Comparison of ENCODE assay signal across 15 cellular contexts in genomic region chr14:54702014-54702491, GRCh38.
DNase-seq lines count a peak whose midpoint lies in the region; ATAC-seq and TF ChIP-seq lines count a peak whose summit lies in the region.
"Had no signal": no experiment of that assay in that cellular context is flagged by ENCODE, and none has a peak within 500 bp of the region (broad histone marks: within the 10 kb centered on the region; RNA-seq: fewer than 3 reads in every experiment).

No MANE protein-coding gene starts in this region.

- CTCF ChIA-PET in WTC11 (lab: Charles Lee) = interaction anchor here (2.9 to 3.2 kb wide), 2 partner anchors 11 to 71 kb away, joined by 17 to 20 read pairs; no protein-coding TSS in a partner anchor

- peak overlapping the region; percentile 86 to 97 for H3K27ac ChIP-seq in right atrium auricular region
- peak overlapping the region; percentile 95 for H3K27ac ChIP-seq in skeletal muscle tissue (ENCODE audit: low read depth, low read length)

- H3K4me1 Mint-ChIP-seq in WTC11 (peaks cover 12% of the 10 kb centered on the region), memory B cell (peaks cover 4% of the 10 kb centered on the region)

- H3K4me3 ChIP-seq in right atrium auricular region (no peak overlapping the region), skeletal muscle tissue (ENCODE audit: low read length in 3 of 3) (no peak overlapping the region)
- H3K4me3 ChIP-seq: HAP-1 had no signal

- peaks cover 0 to 46% of the 10 kb centered on the region in 2 donors for H3K4me1 ChIP-seq in right atrium auricular region
- H3K4me1 ChIP-seq in skeletal muscle tissue (ENCODE audit: control insufficient read depth in 3 of 3, insufficient read depth in 3 of 3, low read length in 3 of 3) = peaks cover 71 to 82% (median 74%) of the 10 kb centered on the region in 3 donors
- H3K4me1 ChIP-seq: HAP-1 had no signal

- intact Hi-C loops in left cardiac atrium (cut with DNase I) = no loop called here

- H3K9me3 ChIP-seq in right atrium auricular region (no peaks in the 10 kb centered on the region), skeletal muscle tissue (ENCODE audit: control insufficient read depth in 3 of 3, low read length in 3 of 3) (no peaks in the 10 kb centered on the region)
- H3K9me3 ChIP-seq: HAP-1 had no signal

- H3K9me3 Mint-ChIP-seq in WTC11 (no peaks in the 10 kb centered on the region), memory B cell (no peaks in the 10 kb centered on the region)
- H3K9me3 Mint-ChIP-seq: CD4-positive, alpha-beta T cell; HFFc6 had no signal

- POLR2A ChIA-PET in WTC11 (lab: Charles Lee) = no interaction called here

- H3K27ac Mint-ChIP-seq in WTC11 (no peak overlapping the region), memory B cell (peak overlapping the region; percentile 36)
- H3K27ac Mint-ChIP-seq: B cell; CD4-positive, alpha-beta T cell; HFFc6 had no signal

- DNase-seq in right atrium auricular region (ENCODE audit: low spot score) (no peak), left cardiac atrium (no peak), WTC11 (ENCODE audit: low spot score) (no peak), memory B cell (ENCODE audit: low spot score in 2 of 2) (no peak), GM19238 (ENCODE audit: insufficient read length, low spot score) (no peak)
- DNase-seq: C1 segment of cervical spinal cord; CD4-positive, alpha-beta T cell; DMS153; DMS79 treated with DMSO at 0.1 percent for 48 hours; EL; HFFc6 had no signal

- peaks cover 7% of the 10 kb centered on the region for H3K36me3 ChIP-seq in right atrium auricular region
- peaks cover 3 to 5% (median 4%) of the 10 kb centered on the region in 3 donors for H3K36me3 ChIP-seq in skeletal muscle tissue (ENCODE audit: control insufficient read depth in 3 of 3, insufficient read depth in 3 of 3, low read length in 3 of 3)
- H3K36me3 ChIP-seq: HAP-1 had no signal

- no peak overlapping the region for H3K9ac ChIP-seq in skeletal muscle tissue (ENCODE audit: low read depth in 1 of 3, low read length in 3 of 3)

- no peak for ATAC-seq in left cardiac atrium
- ATAC-seq in WTC11 = no peak
- ATAC-seq in memory B cell (ENCODE audit: low read depth) = no peak
- ATAC-seq in HG02642 (IDR thresholded peaks at IDR 0.05; ENCODE audit: poor library complexity, unreplicated experiment) = no peak

- H3K36me3 Mint-ChIP-seq in WTC11 = no peaks in the 10 kb centered on the region
- H3K36me3 Mint-ChIP-seq in memory B cell = peaks cover 9% of the 10 kb centered on the region

- no peak for TF ChIP-seq CTCF in right atrium auricular region (IDR thresholded peaks at IDR 0.05)
- TF ChIP-seq CTCF in WTC11 (IDR thresholded peaks at IDR 0.05) = no peak

- H3K27me3 ChIP-seq in right atrium auricular region = no peaks in the 10 kb centered on the region
- H3K27me3 ChIP-seq in skeletal muscle tissue (ENCODE audit: control insufficient read depth in 3 of 3, insufficient read depth in 3 of 3, low read length in 3 of 3) = no peaks in the 10 kb centered on the region

- H3K27me3 Mint-ChIP-seq in WTC11 (ENCODE audit: low read depth) (no peaks in the 10 kb centered on the region), memory B cell (no peaks in the 10 kb centered on the region)
- H3K27me3 Mint-ChIP-seq: B cell had no signal

- H3K4me3 Mint-ChIP-seq in WTC11 = no peak overlapping the region
- no peak overlapping the region for H3K4me3 Mint-ChIP-seq in memory B cell
- H3K4me3 Mint-ChIP-seq: B cell; CD4-positive, alpha-beta T cell; HFFc6 had no signal

TF ChIP-seq in WTC11, 78 proteins besides CTCF, POLR2A, EP300 and RAD21:
- TF ChIP-seq NR1H2 (CRISPR knock-in tag; IDR thresholded peaks at IDR 0.05) (no peak), NFATC4 (CRISPR knock-in tag; IDR thresholded peaks at IDR 0.05) (no peak), GABPB1 (CRISPR knock-in tag; IDR thresholded peaks at IDR 0.05) (0 out of 2 replicates have a peak, but pooled peaks have one; percentile 35), ZNF671 (CRISPR knock-in tag; IDR thresholded peaks at IDR 0.05) (no peak)
